ENCODE assay signal across 11 cellular contexts in genomic region chr18:58858591-58859468, GRCh38. TPM values are rescaled to one million over a fixed set of nuclear protein-coding genes. Genes with fewer than 3 reads are reported as not detected.
A peak's percentile ranks its signal among the peaks of the same experiment; 100 is the strongest.
DNase-seq lines count a peak whose midpoint lies in the region; ATAC-seq and TF ChIP-seq lines count a peak whose summit lies in the region.
"Had no signal": no experiment of that assay in that cellular context is flagged by ENCODE, and none has a peak within 500 bp of the region (broad histone marks: within the 10 kb centered on the region; RNA-seq: fewer than 3 reads in every experiment).

No MANE protein-coding gene starts in this region.

- no peaks in the 10 kb centered on the region for H3K9me3 ChIP-seq in colonic mucosa
- no peaks in the 10 kb centered on the region for H3K9me3 ChIP-seq in iPS-20b (ENCODE audit: insufficient read depth, low read depth, low read length)
- H3K9me3 ChIP-seq: SJSA1 had no signal

- H3K36me3 ChIP-seq in colonic mucosa (no peaks in the 10 kb centered on the region), iPS-20b (ENCODE audit: insufficient read depth, low read depth, low read length) (no peaks in the 10 kb centered on the region)
- H3K36me3 ChIP-seq: SJSA1 had no signal

- peak in 56 of 76 experiments; percentile 3 to 68 (median 26) for DNase-seq in HUDEP-2 (lab: John Stamatoyannopoulos, UW; ENCODE audit: unreplicated experiment in 76 of 76)
- DNase-seq in colonic mucosa = peak; percentile 57
- peak; percentile 75 for DNase-seq in stromal cell of bone marrow (ENCODE audit: low read depth)
- no peak for DNase-seq in GM20000 (ENCODE audit: low spot score)
- DNase-seq in activated CD4-positive, alpha-beta memory T cell treated with anti-CD3 and anti-CD28 coated beads for 36 hours = no peak
- DNase-seq in activated CD4-positive, CD25-positive, alpha-beta regulatory T cell treated with anti-CD3 and anti-CD28 coated beads, Interleukin-2, amount 50 U/mL, for 72 hours = no peak
- DNase-seq: activated naive CD8-positive, alpha-beta T cell treated with anti-CD3 and anti-CD28 coated beads, Interleukin-2, amount 10 ng/mL, durations not matched to agents 7 days and 5 days; CD4-positive, CD25-positive, alpha-beta regulatory T cell had no signal

- TF ChIP-seq CTCF in colonic mucosa (IDR thresholded peaks at IDR 0.05) = no peak
- no peak for TF ChIP-seq CTCF in GM20000 (IDR thresholded peaks at IDR 0.05; ENCODE audit: extremely low read depth, missing control alignments)

- H3K9me3 Mint-ChIP-seq in activated CD4-positive, alpha-beta memory T cell treated with anti-CD3 and anti-CD28 coated beads for 36 hours = no peaks in the 10 kb centered on the region
- H3K9me3 Mint-ChIP-seq: activated naive CD8-positive, alpha-beta T cell treated with anti-CD3 and anti-CD28 coated beads, Interleukin-2, amount 10 ng/mL, durations not matched to agents 7 days and 5 days had no signal

- H3K36me3 Mint-ChIP-seq in activated CD4-positive, alpha-beta memory T cell treated with anti-CD3 and anti-CD28 coated beads for 36 hours = no peaks in the 10 kb centered on the region
- H3K36me3 Mint-ChIP-seq: activated naive CD8-positive, alpha-beta T cell treated with anti-CD3 and anti-CD28 coated beads, Interleukin-2, amount 10 ng/mL, durations not matched to agents 7 days and 5 days; CD4-positive, CD25-positive, alpha-beta regulatory T cell had no signal

- peaks cover 27% of the 10 kb centered on the region for H3K27me3 Mint-ChIP-seq in activated CD4-positive, alpha-beta memory T cell treated with anti-CD3 and anti-CD28 coated beads for 36 hours

- POLR2A ChIA-PET in activated CD4-positive, alpha-beta memory T cell treated with anti-CD3 and anti-CD28 coated beads for 36 hours (lab: Charles Lee) = no interaction called here

- ATAC-seq in GM18861 (IDR thresholded peaks at IDR 0.05; ENCODE audit: unreplicated experiment) = no peak

- H3K4me3 ChIP-seq in colonic mucosa (no peak overlapping the region), iPS-20b (ENCODE audit: low read length) (peak overlapping the region; percentile 78; the same call in 1 of the 2 replicates)
- H3K4me3 ChIP-seq: SJSA1 had no signal

- CTCF ChIA-PET in activated CD4-positive, alpha-beta memory T cell treated with anti-CD3 and anti-CD28 coated beads for 36 hours (lab: Charles Lee) = no interaction called here

- no peak overlapping the region for H3K4me3 Mint-ChIP-seq in activated CD4-positive, alpha-beta memory T cell treated with anti-CD3 and anti-CD28 coated beads for 36 hours
- H3K4me3 Mint-ChIP-seq: activated naive CD8-positive, alpha-beta T cell treated with anti-CD3 and anti-CD28 coated beads, Interleukin-2, amount 10 ng/mL, durations not matched to agents 7 days and 5 days had no signal

- peaks cover 7% of the 10 kb centered on the region for H3K4me1 Mint-ChIP-seq in activated CD4-positive, alpha-beta memory T cell treated with anti-CD3 and anti-CD28 coated beads for 36 hours (ENCODE audit: low read depth)

- H3K9ac ChIP-seq in colonic mucosa (ENCODE audit: low read depth in 2 of 2, low read length in 2 of 2) = no peak overlapping the region
- peak overlapping the region; percentile 96; the same call in 1 of the 2 replicates for H3K9ac ChIP-seq in iPS-20b (ENCODE audit: low read depth, low read length)

- H3K4me1 ChIP-seq in colonic mucosa = no peaks in the 10 kb centered on the region
- H3K4me1 ChIP-seq in iPS-20b (ENCODE audit: insufficient read depth, low read length) = peaks cover 40% of the 10 kb centered on the region

- H3K27me3 ChIP-seq in colonic mucosa (no peaks in the 10 kb centered on the region), iPS-20b (ENCODE audit: insufficient read depth, low read length) (no peaks in the 10 kb centered on the region)
- H3K27me3 ChIP-seq: SJSA1 had no signal

- no peak overlapping the region for H3K27ac Mint-ChIP-seq in activated CD4-positive, alpha-beta memory T cell treated with anti-CD3 and anti-CD28 coated beads for 36 hours
- H3K27ac Mint-ChIP-seq: activated naive CD8-positive, alpha-beta T cell treated with anti-CD3 and anti-CD28 coated beads, Interleukin-2, amount 10 ng/mL, durations not matched to agents 7 days and 5 days had no signal

- H3K27ac ChIP-seq in colonic mucosa (no peak overlapping the region), iPS-20b (ENCODE audit: low read length) (peak overlapping the region; percentile 90)
- H3K27ac ChIP-seq: SJSA1 had no signal

- intact Hi-C loops in colonic mucosa (cut with DNase I) = no loop called here
- intact Hi-C loops in activated CD4-positive, alpha-beta memory T cell treated with anti-CD3 and anti-CD28 coated beads for 36 hours (cut with micrococcal nuclease) = no loop called here

RNA-seq across cellular contexts. Expression of gene ZNF532, which starts 5.8 kb away (rescaled TPM):
- 10 to 100 TPM in 1 of 2 donors, 1 to 10 TPM in 1; 5.6 to 14.8 TPM for total RNA-seq in colonic mucosa
- 1 to 10 TPM; 5.5 to 5.7 TPM for total RNA-seq in activated CD4-positive, alpha-beta memory T cell treated with anti-CD3 and anti-CD28 coated beads for 36 hours

Comparison
In these comparisons a context has a peak if more than half of its experiments do, and no peak if none do; other contexts are left out.
1. DNase-seq: peak in HUDEP-2 (56 of 76), colonic mucosa (single experiment) and stromal cell of bone marrow (single experiment); none in GM20000 (single experiment), activated CD4-positive, alpha-beta memory T cell treated with anti-CD3 and anti-CD28 coated beads for 36 hours (single experiment) and activated CD4-positive, CD25-positive, alpha-beta regulatory T cell treated with anti-CD3 and anti-CD28 coated beads, Interleukin-2, amount 50 U/mL, for 72 hours (single experiment).